In genomic region chr2:56338232-56338631, GRCh38 we compare ENCODE assay signal across 25 cellular contexts.
DNase-seq lines count a peak whose midpoint lies in the region; ATAC-seq, FAIRE-seq and TF ChIP-seq lines count a peak whose summit lies in the region.
"Had no signal": no experiment of that assay in that cellular context is flagged by ENCODE, and none has a peak within 500 bp of the region (broad histone marks: within the 10 kb centered on the region; RNA-seq: fewer than 3 reads in every experiment).

No MANE protein-coding gene starts in this region.

- peaks cover 7 to 20% (median 13%) of the 10 kb centered on the region in 10 experiments for H3K4me1 ChIP-seq in BLaER1 treated with 17β-estradiol and CSF1 and Interleukin-3, amounts not matched to agents 10 nM and 100 nM

- no peak overlapping the region for H3K4me3 ChIP-seq in BLaER1 treated with 17β-estradiol and CSF1 and Interleukin-3, amounts not matched to agents 10 nM and 100 nM

- H3K9me3 ChIP-seq in BLaER1 treated with 17β-estradiol and CSF1 and Interleukin-3, amounts not matched to agents 10 nM and 100 nM (replicated peaks in 1 of 11), result no peaks in the 10 kb centered on the region

- H3K27ac Mint-ChIP-seq in memory B cell, result no peak overlapping the region
- H3K27ac Mint-ChIP-seq: CD8-positive, alpha-beta T cell; IgD-negative memory B cell had no signal

- in situ Hi-C loops in KBM-7 (cut with MboI; ENCODE audit: low pct_unique_long_range_greater_than_20kb, low sequenced_read_pairs), result no loop called here

- ATAC-seq in memory B cell (ENCODE audit: low read depth) (peak; percentile 37), GM21390 (IDR thresholded peaks at IDR 0.05; ENCODE audit: unreplicated experiment) (no peak), GM19463 (IDR thresholded peaks at IDR 0.05; ENCODE audit: unreplicated experiment) (no peak), HG02642 (IDR thresholded peaks at IDR 0.05; ENCODE audit: poor library complexity, unreplicated experiment) (no peak)
- ATAC-seq: CD8-positive, alpha-beta T cell; HCT116; HepG2 had no signal

- no peak overlapping the region for H3K9ac ChIP-seq in BLaER1 treated with 17β-estradiol and CSF1 and Interleukin-3, amounts not matched to agents 10 nM and 100 nM

- H3K27me3 ChIP-seq in BLaER1 treated with 17β-estradiol and CSF1 and Interleukin-3, amounts not matched to agents 10 nM and 100 nM, result no peaks in the 10 kb centered on the region

- no peak for FAIRE-seq in GM12891 (lab: Jason Lieb, UNC)
- FAIRE-seq: A204.1, G401.6, GM19239, HepG2 had no signal

- H3K9me3 Mint-ChIP-seq in memory B cell, result no peaks in the 10 kb centered on the region
- H3K9me3 Mint-ChIP-seq: CD8-positive, alpha-beta T cell; HFFc6 had no signal

- DNase-seq in GM12891 (ENCODE audit: insufficient read length, low spot score), result no peak
- DNase-seq in KBM-7, result peak; percentile 2
- no peak for DNase-seq in memory B cell (ENCODE audit: low spot score in 2 of 2)
- DNase-seq: ACHN; AML-193; CD8-positive, alpha-beta T cell; COR-L47; DMS 273 treated with DMSO at 0.1 percent for 48 hours; DMS53; DND-41; GOT3; H7; HFFc6; Kasumi-1; KG1 had no signal

- H3K27me3 Mint-ChIP-seq in memory B cell, result no peaks in the 10 kb centered on the region
- H3K27me3 Mint-ChIP-seq: IgD-negative memory B cell had no signal

- no peaks in the 10 kb centered on the region for H3K4me1 Mint-ChIP-seq in memory B cell

- H3K36me3 ChIP-seq in BLaER1 treated with 17β-estradiol and CSF1 and Interleukin-3, amounts not matched to agents 10 nM and 100 nM, result no peaks in the 10 kb centered on the region

- H4K20me1 ChIP-seq in BLaER1 treated with 17β-estradiol and CSF1 and Interleukin-3, amounts not matched to agents 10 nM and 100 nM, result no peaks in the 10 kb centered on the region

- no peak overlapping the region for H3K4me3 Mint-ChIP-seq in memory B cell
- H3K4me3 Mint-ChIP-seq: CD8-positive, alpha-beta T cell had no signal

- H3K4me2 ChIP-seq in BLaER1 treated with 17β-estradiol and CSF1 and Interleukin-3, amounts not matched to agents 10 nM and 100 nM, result peak overlapping the region in 10 of 11 experiments; percentile 16 to 56 (median 44); a peak in 17 of 22 replicates

- H3K36me3 Mint-ChIP-seq in memory B cell, result no peaks in the 10 kb centered on the region
- H3K36me3 Mint-ChIP-seq: CD8-positive, alpha-beta T cell had no signal

- no peak for TF ChIP-seq POLR2A in GM12891 (IDR thresholded peaks at IDR 0.05; ENCODE audit: low read depth, low read length)

- H3K27ac ChIP-seq in BLaER1 treated with 17β-estradiol and CSF1 and Interleukin-3, amounts not matched to agents 10 nM and 100 nM, result no peak overlapping the region

TF ChIP-seq in GM12891, 5 proteins besides CTCF, POLR2A, EP300 and RAD21:
- TF ChIP-seq SPI1 (IDR thresholded peaks at IDR 0.05; ENCODE audit: low read depth, low read length) (0 out of 2 replicates have a peak, but pooled peaks have one; percentile 22), POLR2AphosphoS5 (IDR thresholded peaks at IDR 0.05; ENCODE audit: low read depth, low read length) (no peak)
TF ChIP-seq in GM12891: peak in this region for 1.
